12 cellular contexts compared by ENCODE assay signal in genomic region chr9:122394265-122395242, GRCh38. TPM values are rescaled to one million over a fixed set of nuclear protein-coding genes. Genes with fewer than 3 reads are reported as not detected.
DNase-seq lines count a peak whose midpoint lies in the region; ATAC-seq and TF ChIP-seq lines count a peak whose summit lies in the region.
"Had no signal": no experiment of that assay in that cellular context is flagged by ENCODE, and none has a peak within 500 bp of the region (broad histone marks: within the 10 kb centered on the region; RNA-seq: fewer than 3 reads in every experiment).

No MANE protein-coding gene starts in this region.

- H3K4me3 ChIP-seq in esophagus squamous epithelium (no peak overlapping the region), mucosa of descending colon (no peak overlapping the region)

- DNase-seq in A172 (ENCODE audit: low spot score): peak; percentile 70
- DNase-seq in RPMI7951 (ENCODE audit: low read depth): peak; percentile 90
- DNase-seq in esophagus squamous epithelium (lab: John Stamatoyannopoulos, UW): no peak
- DNase-seq in mucosa of descending colon: peak in 1 of 3 donors; percentile 40
- DNase-seq in natural killer cell treated with Interleukin-12 subunit alpha and Interleukin-12 subunit beta and Interleukin-15 and Interleukin-18, amount 100 ng/mL, for 72 hours (ENCODE audit: low spot score): no peak
- DNase-seq in activated naive CD4-positive, alpha-beta T cell (lab: John Stamatoyannopoulos, UW): no peak

- H3K9me3 ChIP-seq in esophagus squamous epithelium: no peaks in the 10 kb centered on the region
- no peaks in the 10 kb centered on the region for H3K9me3 ChIP-seq in mucosa of descending colon

- peaks cover 4 to 13% of the 10 kb centered on the region in 2 donors for H3K27me3 Mint-ChIP-seq in natural killer cell treated with Interleukin-12 subunit alpha and Interleukin-12 subunit beta and Interleukin-15 and Interleukin-18, amount 100 ng/mL, for 72 hours
- H3K27me3 Mint-ChIP-seq: B cell had no signal

- H3K4me3 Mint-ChIP-seq in natural killer cell treated with Interleukin-12 subunit alpha and Interleukin-12 subunit beta and Interleukin-15 and Interleukin-18, amount 100 ng/mL, for 72 hours: no peak overlapping the region
- H3K4me3 Mint-ChIP-seq: activated T-helper 1 cell treated with anti-CD3 and anti-CD28 coated beads, Interleukin-12 subunit alpha, Interleukin-12 subunit beta, Interleukin-2, Interleukin-4 antibody, amounts not matched to agents 30 ng/mL and 10 ng/mL and 1 ng/mL, durations not matched to agents 14 hours and 24 hours and 36 hours; B cell had no signal

- H3K36me3 ChIP-seq in esophagus squamous epithelium (peaks cover 0 to 22% (median 0%) of the 10 kb centered on the region in 3 donors), mucosa of descending colon (ENCODE audit: low read depth) (no peaks in the 10 kb centered on the region)

- ATAC-seq in mucosa of descending colon: peak; percentile 56
- no peak for ATAC-seq in GM18867 (IDR thresholded peaks at IDR 0.05; ENCODE audit: unreplicated experiment)
- no peak for ATAC-seq in GM19328 (IDR thresholded peaks at IDR 0.05; ENCODE audit: unreplicated experiment)
- ATAC-seq in natural killer cell treated with Interleukin-12 subunit alpha and Interleukin-12 subunit beta and Interleukin-15 and Interleukin-18, amount 100 ng/mL, for 72 hours: no peak
- ATAC-seq: HCT116 had no signal

- H3K4me1 ChIP-seq in esophagus squamous epithelium (peaks cover 0 to 57% (median 23%) of the 10 kb centered on the region in 3 donors), mucosa of descending colon (ENCODE audit: low read depth) (no peaks in the 10 kb centered on the region)

- TF ChIP-seq CTCF in esophagus squamous epithelium (IDR thresholded peaks at IDR 0.05) (no peak), mucosa of descending colon (IDR thresholded peaks at IDR 0.05) (no peak)

- no peaks in the 10 kb centered on the region for H3K27me3 ChIP-seq in esophagus squamous epithelium

- peaks cover 0 to 2% of the 10 kb centered on the region in 2 donors for H3K4me1 Mint-ChIP-seq in natural killer cell treated with Interleukin-12 subunit alpha and Interleukin-12 subunit beta and Interleukin-15 and Interleukin-18, amount 100 ng/mL, for 72 hours (ENCODE audit: low read depth in 2 of 2)

- no peaks in the 10 kb centered on the region for H3K36me3 Mint-ChIP-seq in natural killer cell treated with Interleukin-12 subunit alpha and Interleukin-12 subunit beta and Interleukin-15 and Interleukin-18, amount 100 ng/mL, for 72 hours

- WGBS in esophagus squamous epithelium, 2 donors: 20 to 26% methylated on average over 9 of the region's 9 CpGs

- intact Hi-C loops in esophagus squamous epithelium (cut with DNase I): no loop called here
- intact Hi-C loops in mucosa of descending colon (cut with DNase I, micrococcal nuclease): no loop called here

- no peak overlapping the region for H3K27ac Mint-ChIP-seq in natural killer cell treated with Interleukin-12 subunit alpha and Interleukin-12 subunit beta and Interleukin-15 and Interleukin-18, amount 100 ng/mL, for 72 hours
- H3K27ac Mint-ChIP-seq: activated T-helper 1 cell treated with anti-CD3 and anti-CD28 coated beads, Interleukin-12 subunit alpha, Interleukin-12 subunit beta, Interleukin-2, Interleukin-4 antibody, amounts not matched to agents 30 ng/mL and 10 ng/mL and 1 ng/mL, durations not matched to agents 14 hours and 24 hours and 36 hours had no signal

- TF ChIP-seq POLR2A in esophagus squamous epithelium (IDR thresholded peaks at IDR 0.05): no peak

- peak overlapping the region; percentile 68 to 85 (median 75) for H3K27ac ChIP-seq in esophagus squamous epithelium
- H3K27ac ChIP-seq: HL-60 had no signal

- no peaks in the 10 kb centered on the region for H3K9me3 Mint-ChIP-seq in natural killer cell treated with Interleukin-12 subunit alpha and Interleukin-12 subunit beta and Interleukin-15 and Interleukin-18, amount 100 ng/mL, for 72 hours

RNA-seq across cellular contexts. Expression of gene PTGS1, which starts 23.7 kb away (rescaled TPM):
- total RNA-seq in A172 (2014; rRNA removed; shearing (Covaris generic)): 0.29 TPM in 1 of 2 replicates, not detected in the other
- 10.1 and 11.5 TPM in 2 replicates for total RNA-seq in RPMI7951 (2014; rRNA removed; shearing (Covaris generic))
- 10 to 100 TPM; 15.6 to 36.1 (median 30.3) TPM for total RNA-seq in esophagus squamous epithelium
- total RNA-seq in mucosa of descending colon: 100 to 1,000 TPM in 1 of 3 donors, 10 to 100 TPM in 1, 1 to 10 TPM in 1; 8.8 to 192 (median 15.3) TPM
- under 1 TPM; 0.69 to 0.89 TPM for total RNA-seq in natural killer cell treated with Interleukin-12 subunit alpha and Interleukin-12 subunit beta and Interleukin-15 and Interleukin-18, amount 100 ng/mL, for 72 hours

Comparison
In these comparisons a context has a peak if more than half of its experiments do, and no peak if none do; other contexts are left out.
1. DNase-seq: peak in A172 (single experiment) and RPMI7951 (single experiment); none in esophagus squamous epithelium (single experiment), natural killer cell treated with Interleukin-12 subunit alpha and Interleukin-12 subunit beta and Interleukin-15 and Interleukin-18, amount 100 ng/mL, for 72 hours (single experiment) and activated naive CD4-positive, alpha-beta T cell (0 of 4).